In genomic region chr3:52197499-52197841, GRCh38 we compare ENCODE assay signal across 9 cellular contexts. TPM values are rescaled to one million over a fixed set of nuclear protein-coding genes. Genes with fewer than 3 reads are reported as not detected.
DNase-seq lines count a peak whose midpoint lies in the region; ATAC-seq and TF ChIP-seq lines count a peak whose summit lies in the region.
"Had no signal": no experiment of that assay in that cellular context is flagged by ENCODE, and none has a peak within 500 bp of the region (broad histone marks: within the 10 kb centered on the region; RNA-seq: fewer than 3 reads in every experiment).

No MANE protein-coding gene starts in this region.

- H3K27me3 ChIP-seq in adrenal gland (no peaks in the 10 kb centered on the region), tibial artery (no peaks in the 10 kb centered on the region)

- no peak for DNase-seq in activated CD8-positive, alpha-beta memory T cell treated with anti-CD3 and anti-CD28 coated beads, Interleukin-2, amount 10 ng/mL, durations not matched to agents 7 days and 5 days
- no peak for DNase-seq in activated CD8-positive, alpha-beta memory T cell treated with anti-CD3 and anti-CD28 coated beads for 24 hours
- DNase-seq in adrenal gland (no peak), left colon (no peak), tibial artery (no peak), D341Med (ENCODE audit: low spot score) (no peak), NCI-H2029 treated with DMSO at 0.1 percent for 48 hours (lab: John Stamatoyannopoulos, UW) (no peak)

- H3K4me3 ChIP-seq in adrenal gland (peak overlapping the region in 1 of 4 donors; percentile 74), tibial artery (peak overlapping the region; percentile 77 to 86)

- H3K9me3 Mint-ChIP-seq in activated CD8-positive, alpha-beta memory T cell treated with anti-CD3 and anti-CD28 coated beads, Interleukin-2, amount 10 ng/mL, durations not matched to agents 7 days and 5 days (ENCODE audit: low read depth), result no peaks in the 10 kb centered on the region

- H3K36me3 ChIP-seq in adrenal gland (replicated peaks in 1 of 2), result peaks cover 0 to 36% of the 10 kb centered on the region in 2 donors
- peaks cover 1 to 12% (median 6%) of the 10 kb centered on the region in 3 donors for H3K36me3 ChIP-seq in tibial artery

- 41 to 71% (median 54%) methylated on average over 7 to 10 of the region's 10 CpGs for WGBS in adrenal gland, 4 donors

- no peak for TF ChIP-seq POLR2A in adrenal gland (IDR thresholded peaks at IDR 0.05)

- H3K4me1 Mint-ChIP-seq in activated CD8-positive, alpha-beta memory T cell treated with anti-CD3 and anti-CD28 coated beads, Interleukin-2, amount 10 ng/mL, durations not matched to agents 7 days and 5 days, result peaks cover 49% of the 10 kb centered on the region

- ATAC-seq in activated CD8-positive, alpha-beta memory T cell treated with anti-CD3 and anti-CD28 coated beads, Interleukin-2, amount 10 ng/mL, durations not matched to agents 7 days and 5 days, result no peak
- ATAC-seq in left colon (peak; percentile 8), HG02642 (IDR thresholded peaks at IDR 0.05; ENCODE audit: poor library complexity, unreplicated experiment) (no peak)

- H3K27ac ChIP-seq in adrenal gland (peak overlapping the region in 4 of 5 donors; percentile 40 to 90 (median 78)), tibial artery (peak overlapping the region; percentile 75 to 81)

- no peaks in the 10 kb centered on the region for H3K27me3 Mint-ChIP-seq in activated CD8-positive, alpha-beta memory T cell treated with anti-CD3 and anti-CD28 coated beads, Interleukin-2, amount 10 ng/mL, durations not matched to agents 7 days and 5 days

- CTCF ChIA-PET in activated CD8-positive, alpha-beta memory T cell treated with anti-CD3 and anti-CD28 coated beads, Interleukin-2, amount 10 ng/mL, durations not matched to agents 7 days and 5 days (lab: Charles Lee), result interaction anchor here (0.8 to 1.7 kb wide), 5 partner anchors 10 to 196 kb away, joined by 3 to 4 read pairs (median 4); no protein-coding TSS in a partner anchor

- H3K9me3 ChIP-seq in adrenal gland (replicated peaks in 1 of 3) (no peaks in the 10 kb centered on the region), tibial artery (no peaks in the 10 kb centered on the region)

- H3K4me3 Mint-ChIP-seq in activated CD8-positive, alpha-beta memory T cell treated with anti-CD3 and anti-CD28 coated beads, Interleukin-2, amount 10 ng/mL, durations not matched to agents 7 days and 5 days, result peak overlapping the region; percentile 89

- intact Hi-C loops in adrenal gland (cut with DNase I), result no loop called here
- intact Hi-C loops in left colon (cut with DNase I, micrococcal nuclease), result no loop called here
- intact Hi-C loops in tibial artery (cut with DNase I; ENCODE audit: low total_unique reads), result no loop called here

- peaks cover 23% of the 10 kb centered on the region for H3K36me3 Mint-ChIP-seq in activated CD8-positive, alpha-beta memory T cell treated with anti-CD3 and anti-CD28 coated beads, Interleukin-2, amount 10 ng/mL, durations not matched to agents 7 days and 5 days

- H3K4me1 ChIP-seq in adrenal gland (replicated peaks in 1 of 2) (peaks cover 50 to 86% of the 10 kb centered on the region in 2 donors), tibial artery (peaks cover 4 to 43% (median 22%) of the 10 kb centered on the region in 4 donors)

- TF ChIP-seq CTCF in adrenal gland (IDR thresholded peaks at IDR 0.05) (no peak), tibial artery (IDR thresholded peaks at IDR 0.05) (no peak)

- H3K27ac Mint-ChIP-seq in activated CD8-positive, alpha-beta memory T cell treated with anti-CD3 and anti-CD28 coated beads, Interleukin-2, amount 10 ng/mL, durations not matched to agents 7 days and 5 days, result peak overlapping the region; percentile 89

RNA-seq across cellular contexts. Expression of gene ALAS1, which starts 0.5 kb away (rescaled TPM):
- 10 to 100 TPM; 61.3 to 84.2 TPM for total RNA-seq in activated CD8-positive, alpha-beta memory T cell treated with anti-CD3 and anti-CD28 coated beads, Interleukin-2, amount 10 ng/mL, durations not matched to agents 7 days and 5 days
- total RNA-seq in adrenal gland, result 1,000 to 10,000 TPM in 1 of 8 donors, 100 to 1,000 TPM in 7; 233 to 3,700 (median 694) TPM
- 100 to 1,000 TPM in 2 of 3 donors, 10 to 100 TPM in 1; 64.9 to 849 (median 387) TPM for polyA plus RNA-seq in adrenal gland
- total RNA-seq in left colon, result 100 to 1,000 TPM; 128 to 150 TPM

RNA-seq across cellular contexts. Expression of gene TLR9, which starts 28.0 kb away (rescaled TPM):
- total RNA-seq in activated CD8-positive, alpha-beta memory T cell treated with anti-CD3 and anti-CD28 coated beads, Interleukin-2, amount 10 ng/mL, durations not matched to agents 7 days and 5 days, result under 1 TPM in 1 of 2 experiments, not detected in 1; 0.64 TPM
- total RNA-seq in adrenal gland (under 1 TPM in 4 of 8 donors, not detected in 4; under 0.01 to 0.61 (median 0.17) TPM), left colon (under 1 TPM in 1 of 2 donors, not detected in 1; 0.42 TPM)
- under 1 TPM in 2 of 3 donors, not detected in 1; 0.34 to 0.56 TPM for polyA plus RNA-seq in adrenal gland
- total RNA-seq: Daoy had no signal

RNA-seq across cellular contexts. Expression of gene TWF2, which starts 41.5 kb away (rescaled TPM):
- total RNA-seq in activated CD8-positive, alpha-beta memory T cell treated with anti-CD3 and anti-CD28 coated beads, Interleukin-2, amount 10 ng/mL, durations not matched to agents 7 days and 5 days, result 100 to 1,000 TPM; 110 to 131 TPM
- total RNA-seq in adrenal gland (10 to 100 TPM; 31.7 to 95.6 (median 59.4) TPM), left colon (10 to 100 TPM; 37.8 to 53.9 TPM)
- 10 to 100 TPM; 13.6 to 28.2 (median 26.1) TPM for polyA plus RNA-seq in adrenal gland

RNA-seq across cellular contexts. Expression of gene POC1A, which starts 43.2 kb away (rescaled TPM):
- total RNA-seq in activated CD8-positive, alpha-beta memory T cell treated with anti-CD3 and anti-CD28 coated beads, Interleukin-2, amount 10 ng/mL, durations not matched to agents 7 days and 5 days, result 10 to 100 TPM; 29.3 to 29.5 TPM
- total RNA-seq in adrenal gland, result 1 to 10 TPM; 2.9 to 8.4 (median 5.5) TPM
- polyA plus RNA-seq in adrenal gland, result 1 to 10 TPM; 2.0 to 6.4 (median 2.8) TPM
- 1 to 10 TPM; 4.3 to 7.4 TPM for total RNA-seq in left colon

RNA-seq across cellular contexts. Expression of gene PPM1M, which starts 48.1 kb away (rescaled TPM):
- 10 to 100 TPM; 91.1 to 94.1 TPM for total RNA-seq in activated CD8-positive, alpha-beta memory T cell treated with anti-CD3 and anti-CD28 coated beads, Interleukin-2, amount 10 ng/mL, durations not matched to agents 7 days and 5 days
- total RNA-seq in adrenal gland (10 to 100 TPM; 10.5 to 28.0 (median 22.1) TPM), left colon (1 to 10 TPM; 2.9 to 9.3 TPM)
- polyA plus RNA-seq in adrenal gland, result 10 to 100 TPM in 2 of 3 donors, 1 to 10 TPM in 1; 9.1 to 29.8 (median 23.1) TPM
